In genomic region chr4:3316146-3316545, GRCh38 we compare ENCODE assay signal across 16 cellular contexts.
"Had no signal": no experiment of that assay in that cellular context is flagged by ENCODE, and none has a peak within 500 bp of the region (broad histone marks: within the 10 kb centered on the region; RNA-seq: fewer than 3 reads in every experiment).

No MANE protein-coding gene starts in this region.

- H3K27me3 ChIP-seq: breast epithelium, gastrocnemius medialis, tibial artery had no signal

- H3K9me3 ChIP-seq: breast epithelium, gastrocnemius medialis, mucosa of descending colon, tibial artery had no signal

- H3K36me3 Mint-ChIP-seq: activated naive CD8-positive, alpha-beta T cell treated with anti-CD3 and anti-CD28 coated beads for 36 hours; stimulated activated effector memory CD8-positive, alpha-beta T cell treated with anti-CD3 and anti-CD28 coated beads, Interleukin-12 subunit alpha, Interleukin-12 subunit beta, amount 100 ng/mL, for 72 hours had no signal

- DNase-seq: activated CD4-positive, alpha-beta T cell treated with anti-CD3 and anti-CD28 coated beads for 48 hours; activated naive CD8-positive, alpha-beta T cell treated with anti-CD3 and anti-CD28 coated beads for 36 hours; activated T-cell treated with anti-CD3 and anti-CD28 coated beads, Interleukin-2, amount 50 U/mL, for 1 hour; anterior cingulate cortex; gastrocnemius medialis; mammary epithelial cell; naive thymus-derived CD8-positive, alpha-beta T cell; nucleus accumbens; T1000; WERI-Rb-1 had no signal

- H3K4me1 ChIP-seq: breast epithelium, tibial artery had no signal

- H3K27ac ChIP-seq: breast epithelium, gastrocnemius medialis, RWPE1, skin epidermis, tibial artery, WERI-Rb-1 had no signal

- H3K4me3 ChIP-seq: breast epithelium, gastrocnemius medialis, mucosa of descending colon, skin epidermis, tibial artery had no signal

- H3K27ac Mint-ChIP-seq: activated naive CD8-positive, alpha-beta T cell treated with anti-CD3 and anti-CD28 coated beads for 36 hours; stimulated activated effector memory CD8-positive, alpha-beta T cell treated with anti-CD3 and anti-CD28 coated beads, Interleukin-12 subunit alpha, Interleukin-12 subunit beta, amount 100 ng/mL, for 72 hours had no signal

- H3K4me1 Mint-ChIP-seq: activated naive CD8-positive, alpha-beta T cell treated with anti-CD3 and anti-CD28 coated beads for 36 hours; stimulated activated effector memory CD8-positive, alpha-beta T cell treated with anti-CD3 and anti-CD28 coated beads, Interleukin-12 subunit alpha, Interleukin-12 subunit beta, amount 100 ng/mL, for 72 hours had no signal

- H3K4me3 Mint-ChIP-seq: activated naive CD8-positive, alpha-beta T cell treated with anti-CD3 and anti-CD28 coated beads for 36 hours; naive thymus-derived CD8-positive, alpha-beta T cell; stimulated activated effector memory CD8-positive, alpha-beta T cell treated with anti-CD3 and anti-CD28 coated beads, Interleukin-12 subunit alpha, Interleukin-12 subunit beta, amount 100 ng/mL, for 72 hours had no signal

- H3K9me3 Mint-ChIP-seq: activated naive CD8-positive, alpha-beta T cell treated with anti-CD3 and anti-CD28 coated beads for 36 hours; naive thymus-derived CD8-positive, alpha-beta T cell; stimulated activated effector memory CD8-positive, alpha-beta T cell treated with anti-CD3 and anti-CD28 coated beads, Interleukin-12 subunit alpha, Interleukin-12 subunit beta, amount 100 ng/mL, for 72 hours had no signal

- H3K36me3 ChIP-seq: breast epithelium had no signal

- H3K27me3 Mint-ChIP-seq: activated naive CD8-positive, alpha-beta T cell treated with anti-CD3 and anti-CD28 coated beads for 36 hours had no signal
